8 cellular contexts compared by ENCODE assay signal in the genomic region with DNA sequence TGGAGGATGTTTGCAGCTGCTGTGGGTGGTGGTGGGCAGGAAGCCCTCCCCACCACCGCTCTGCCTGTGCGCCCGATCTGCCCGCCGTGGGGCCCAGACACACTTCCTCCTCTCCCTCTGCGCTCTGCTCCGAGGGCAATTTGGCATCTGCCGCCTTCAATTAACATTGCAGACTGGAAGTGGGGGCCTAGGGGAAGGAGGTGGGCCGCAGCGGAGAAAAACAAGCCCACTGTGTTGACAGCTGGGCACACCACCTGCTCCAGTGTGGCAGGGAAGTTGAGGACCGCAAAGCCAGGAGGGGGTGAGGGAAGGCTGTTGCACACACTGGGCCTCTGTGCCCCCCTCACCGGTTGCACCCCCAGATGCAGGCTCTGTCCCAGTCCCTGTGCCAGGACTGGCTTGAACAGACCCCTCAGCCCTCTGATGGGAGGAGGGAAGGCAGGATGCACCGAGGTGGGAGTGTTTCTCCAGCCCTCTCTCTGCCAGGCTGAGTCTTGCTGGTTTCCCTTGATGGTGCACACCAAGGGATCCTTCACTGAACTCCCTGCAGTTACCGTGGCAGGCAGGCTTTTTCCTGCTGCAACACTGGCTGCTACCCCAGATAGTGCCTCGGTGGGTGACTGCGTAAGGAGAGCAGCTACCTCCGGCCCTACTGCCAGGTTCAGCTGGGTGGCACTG.
A peak's percentile ranks its signal among the peaks of the same experiment; 100 is the strongest.
DNase-seq lines count a peak whose midpoint lies in the region; FAIRE-seq and TF ChIP-seq lines count a peak whose summit lies in the region.

No MANE protein-coding gene starts in this region.

- H3K27me3 ChIP-seq in neural cell (ENCODE audit: insufficient read depth, low read depth, low read length) = no peaks in the 10 kb centered on the region
- no peaks in the 10 kb centered on the region for H3K27me3 ChIP-seq in smooth muscle cell (ENCODE audit: low read depth)

- H3K9ac ChIP-seq in neural cell (ENCODE audit: low read length) = no peak overlapping the region
- no peak overlapping the region for H3K9ac ChIP-seq in smooth muscle cell (ENCODE audit: low read depth)

- TF ChIP-seq EP300 in neural cell (conservative IDR thresholded peaks at IDR 0.05; ENCODE audit: poor library complexity, severe bottlenecking) = no peak

- H3K4me3 ChIP-seq in neural cell (ENCODE audit: low read length) = no peak overlapping the region
- no peak overlapping the region for H3K4me3 ChIP-seq in smooth muscle cell

- H3K79me2 ChIP-seq in neural cell (replicated peaks; ENCODE audit: insufficient read depth, low read length) (no peaks in the 10 kb centered on the region), smooth muscle cell (ENCODE audit: low read depth) (no peaks in the 10 kb centered on the region)

- H3K36me3 ChIP-seq in neural cell (ENCODE audit: insufficient read depth, low read length) = no peaks in the 10 kb centered on the region
- H3K36me3 ChIP-seq in smooth muscle cell (ENCODE audit: low read depth) = no peaks in the 10 kb centered on the region

- H3F3A ChIP-seq in neural cell (ENCODE audit: insufficient read depth, low read length, poor library complexity, severe bottlenecking) (peaks cover under 1% of the 10 kb centered on the region), smooth muscle cell (ENCODE audit: low read depth) (no peaks in the 10 kb centered on the region)

- intact Hi-C loops in posterior vena cava (cut with DNase I) = no loop called here

- DNase-seq in DMS 273 (lab: John Stamatoyannopoulos, UW; ENCODE audit: unreplicated experiment) (peak; percentile 94), NCI-H524 treated with DMSO at 0.1 percent for 48 hours (lab: John Stamatoyannopoulos, UW) (peak; percentile 91), smooth muscle cell (lab: John Stamatoyannopoulos, UW; ENCODE audit: unreplicated experiment) (no peak), posterior vena cava (ENCODE audit: low spot score) (no peak), RKO (ENCODE audit: low spot score) (no peak), H54 (ENCODE audit: insufficient read length, low spot score) (no peak)
- DNase-seq in activated CD8-positive, alpha-beta memory T cell treated with anti-CD3 and anti-CD28 coated beads, Interleukin-2, amount 50 U/mL, for 48 hours = peak; percentile 71

- no peaks in the 10 kb centered on the region for H3K9me3 ChIP-seq in neural cell (ENCODE audit: low read length)
- no peaks in the 10 kb centered on the region for H3K9me3 ChIP-seq in smooth muscle cell (replicated peaks; ENCODE audit: low read depth)

- H4K20me1 ChIP-seq in neural cell (ENCODE audit: insufficient read depth) = no peaks in the 10 kb centered on the region
- H4K20me1 ChIP-seq in smooth muscle cell (ENCODE audit: low read depth) = no peaks in the 10 kb centered on the region

- no peak overlapping the region for H2AFZ ChIP-seq in neural cell (ENCODE audit: low read depth, low read length)
- no peak overlapping the region for H2AFZ ChIP-seq in smooth muscle cell (ENCODE audit: low read depth)

- TF ChIP-seq CTCF in neural cell (IDR thresholded peaks at IDR 0.05; ENCODE audit: poor library complexity, severe bottlenecking) = no peak
- TF ChIP-seq CTCF in smooth muscle cell (IDR thresholded peaks at IDR 0.05; ENCODE audit: borderline replicate concordance, insufficient read depth, poor library complexity, severe bottlenecking) = no peak

- WGBS in smooth muscle cell (ENCODE audit: low lambda C conversion rate) = 88% methylated on average over 17 of the region's 17 CpGs

- H3K27ac ChIP-seq in neural cell (ENCODE audit: low read length) = peak overlapping the region; percentile 5
- no peak overlapping the region for H3K27ac ChIP-seq in smooth muscle cell (ENCODE audit: low read depth)

- TF ChIP-seq POLR2A in H54 (IDR thresholded peaks at IDR 0.05; ENCODE audit: low read depth, low read length) = no peak

- H3K9me2 ChIP-seq in neural cell (ENCODE audit: insufficient read depth, low read length) = no peaks in the 10 kb centered on the region

- peaks cover 4% of the 10 kb centered on the region for H3K4me1 ChIP-seq in smooth muscle cell (ENCODE audit: low read depth)

- H3K4me2 ChIP-seq in neural cell (ENCODE audit: low read length) (no peak overlapping the region), smooth muscle cell (no peak overlapping the region)

- TF ChIP-seq RAD21 in neural cell (conservative IDR thresholded peaks at IDR 0.05) = no peak

- no peak for FAIRE-seq in H54 (lab: Jason Lieb, UNC)

TF ChIP-seq in neural cell, 6 proteins besides CTCF, POLR2A, EP300 and RAD21:
- TF ChIP-seq, protein P1, sequence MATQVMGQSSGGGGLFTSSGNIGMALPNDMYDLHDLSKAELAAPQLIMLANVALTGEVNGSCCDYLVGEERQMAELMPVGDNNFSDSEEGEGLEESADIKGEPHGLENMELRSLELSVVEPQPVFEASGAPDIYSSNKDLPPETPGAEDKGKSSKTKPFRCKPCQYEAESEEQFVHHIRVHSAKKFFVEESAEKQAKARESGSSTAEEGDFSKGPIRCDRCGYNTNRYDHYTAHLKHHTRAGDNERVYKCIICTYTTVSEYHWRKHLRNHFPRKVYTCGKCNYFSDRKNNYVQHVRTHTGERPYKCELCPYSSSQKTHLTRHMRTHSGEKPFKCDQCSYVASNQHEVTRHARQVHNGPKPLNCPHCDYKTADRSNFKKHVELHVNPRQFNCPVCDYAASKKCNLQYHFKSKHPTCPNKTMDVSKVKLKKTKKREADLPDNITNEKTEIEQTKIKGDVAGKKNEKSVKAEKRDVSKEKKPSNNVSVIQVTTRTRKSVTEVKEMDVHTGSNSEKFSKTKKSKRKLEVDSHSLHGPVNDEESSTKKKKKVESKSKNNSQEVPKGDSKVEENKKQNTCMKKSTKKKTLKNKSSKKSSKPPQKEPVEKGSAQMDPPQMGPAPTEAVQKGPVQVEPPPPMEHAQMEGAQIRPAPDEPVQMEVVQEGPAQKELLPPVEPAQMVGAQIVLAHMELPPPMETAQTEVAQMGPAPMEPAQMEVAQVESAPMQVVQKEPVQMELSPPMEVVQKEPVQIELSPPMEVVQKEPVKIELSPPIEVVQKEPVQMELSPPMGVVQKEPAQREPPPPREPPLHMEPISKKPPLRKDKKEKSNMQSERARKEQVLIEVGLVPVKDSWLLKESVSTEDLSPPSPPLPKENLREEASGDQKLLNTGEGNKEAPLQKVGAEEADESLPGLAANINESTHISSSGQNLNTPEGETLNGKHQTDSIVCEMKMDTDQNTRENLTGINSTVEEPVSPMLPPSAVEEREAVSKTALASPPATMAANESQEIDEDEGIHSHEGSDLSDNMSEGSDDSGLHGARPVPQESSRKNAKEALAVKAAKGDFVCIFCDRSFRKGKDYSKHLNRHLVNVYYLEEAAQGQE (IDR thresholded peaks at IDR 0.05; ENCODE audit: borderline replicate concordance) = peak; percentile 27
- no peak for TF ChIP-seq TAF1 (IDR thresholded peaks at IDR 0.05; ENCODE audit: low read depth)

Comparison
In these comparisons a context has a peak if more than half of its experiments do, and no peak if none do; other contexts are left out.
1. DNase-seq: peak in DMS 273 (single experiment), NCI-H524 treated with DMSO at 0.1 percent for 48 hours (single experiment) and activated CD8-positive, alpha-beta memory T cell treated with anti-CD3 and anti-CD28 coated beads, Interleukin-2, amount 50 U/mL, for 48 hours (single experiment); none in smooth muscle cell (single experiment), posterior vena cava (single experiment), RKO (single experiment) and H54 (single experiment).